9 cellular contexts compared by ENCODE assay signal in genomic region chr2:144449028-144449406, GRCh38.
DNase-seq lines count a peak whose midpoint lies in the region; ATAC-seq and TF ChIP-seq lines count a peak whose summit lies in the region.
"Had no signal": no experiment of that assay in that cellular context is flagged by ENCODE, and none has a peak within 500 bp of the region (broad histone marks: within the 10 kb centered on the region; RNA-seq: fewer than 3 reads in every experiment).

No MANE protein-coding gene starts in this region.

- intact Hi-C loops in aorta (cut with DNase I): loop anchor here (5.0 kb wide), 1 partner anchor 63 kb away; no protein-coding TSS in a partner anchor

- H3K27ac ChIP-seq in layer of hippocampus (ENCODE audit: low read depth, low read length): peak overlapping the region; percentile 77
- H3K27ac ChIP-seq in aorta (ENCODE audit: low read depth in 1 of 2, low read length in 2 of 2): peak overlapping the region; percentile 19 to 87
- H3K27ac ChIP-seq: epithelial cell of prostate had no signal

- peaks cover 0 to 6% of the 10 kb centered on the region in 2 donors for H3K4me1 ChIP-seq in aorta (ENCODE audit: control insufficient read depth in 1 of 2, insufficient read depth in 2 of 2, low read length in 2 of 2)

- no peak for DNase-seq in activated naive CD8-positive, alpha-beta T cell treated with anti-CD3 and anti-CD28 coated beads, Interleukin-2, amount 50 U/mL, for 24 hours
- DNase-seq in activated naive CD8-positive, alpha-beta T cell treated with anti-CD3 and anti-CD28 coated beads for 36 hours: no peak
- no peak for DNase-seq in astrocyte of the cerebellum (ENCODE audit: low read depth)
- peak; percentile 67 to 74 for DNase-seq in aorta
- no peak for DNase-seq in NCI-H82 treated with DMSO at 0.1 percent for 48 hours (lab: John Stamatoyannopoulos, UW; ENCODE audit: unreplicated experiment)
- no peak for DNase-seq in NCI-H524 treated with DMSO at 0.1 percent for 48 hours (lab: John Stamatoyannopoulos, UW)

- peaks cover 14% of the 10 kb centered on the region for H3K36me3 Mint-ChIP-seq in activated naive CD8-positive, alpha-beta T cell treated with anti-CD3 and anti-CD28 coated beads, Interleukin-2, amount 50 U/mL, for 24 hours (ENCODE audit: low read depth)
- H3K36me3 Mint-ChIP-seq in activated naive CD8-positive, alpha-beta T cell treated with anti-CD3 and anti-CD28 coated beads for 36 hours: peaks cover 3% of the 10 kb centered on the region

- H3K4me3 Mint-ChIP-seq in activated naive CD8-positive, alpha-beta T cell treated with anti-CD3 and anti-CD28 coated beads, Interleukin-2, amount 50 U/mL, for 24 hours: peak overlapping the region; percentile 41
- no peak overlapping the region for H3K4me3 Mint-ChIP-seq in activated naive CD8-positive, alpha-beta T cell treated with anti-CD3 and anti-CD28 coated beads for 36 hours

- no peaks in the 10 kb centered on the region for H3K9me3 ChIP-seq in aorta (ENCODE audit: control insufficient read depth, low read length)

- H3K4me3 ChIP-seq in astrocyte of the cerebellum (ENCODE audit: low read depth, low read length) (no peak overlapping the region), aorta (ENCODE audit: low read length in 2 of 2) (peak overlapping the region; percentile 1 to 41)

- H3K27me3 Mint-ChIP-seq in activated naive CD8-positive, alpha-beta T cell treated with anti-CD3 and anti-CD28 coated beads, Interleukin-2, amount 50 U/mL, for 24 hours: no peaks in the 10 kb centered on the region
- peaks cover 14% of the 10 kb centered on the region for H3K27me3 Mint-ChIP-seq in activated naive CD8-positive, alpha-beta T cell treated with anti-CD3 and anti-CD28 coated beads for 36 hours

- TF ChIP-seq CTCF in astrocyte of the cerebellum (IDR thresholded peaks at IDR 0.05; ENCODE audit: low read depth, low read length, missing control alignments): peak; percentile 21

- 2 to 4% methylated on average over 7 of the region's 7 CpGs for WGBS in aorta, 2 donors

- no peaks in the 10 kb centered on the region for H3K9me3 Mint-ChIP-seq in activated naive CD8-positive, alpha-beta T cell treated with anti-CD3 and anti-CD28 coated beads, Interleukin-2, amount 50 U/mL, for 24 hours
- H3K9me3 Mint-ChIP-seq in activated naive CD8-positive, alpha-beta T cell treated with anti-CD3 and anti-CD28 coated beads for 36 hours: no peaks in the 10 kb centered on the region

- no peaks in the 10 kb centered on the region for H3K27me3 ChIP-seq in layer of hippocampus (ENCODE audit: control insufficient read depth, insufficient read depth, low read length)
- H3K27me3 ChIP-seq in aorta (ENCODE audit: control insufficient read depth in 1 of 2, insufficient read depth in 2 of 2, low read length in 1 of 2): no peaks in the 10 kb centered on the region

- H3K27ac Mint-ChIP-seq in activated naive CD8-positive, alpha-beta T cell treated with anti-CD3 and anti-CD28 coated beads, Interleukin-2, amount 50 U/mL, for 24 hours: peak overlapping the region; percentile 64
- no peak overlapping the region for H3K27ac Mint-ChIP-seq in activated naive CD8-positive, alpha-beta T cell treated with anti-CD3 and anti-CD28 coated beads for 36 hours

- in situ Hi-C loops in astrocyte of the cerebellum (cut with HindIII; ENCODE audit: low sequenced_read_pairs): no loop called here

- peaks cover 71% of the 10 kb centered on the region for H3K4me1 Mint-ChIP-seq in activated naive CD8-positive, alpha-beta T cell treated with anti-CD3 and anti-CD28 coated beads, Interleukin-2, amount 50 U/mL, for 24 hours
- H3K4me1 Mint-ChIP-seq in activated naive CD8-positive, alpha-beta T cell treated with anti-CD3 and anti-CD28 coated beads for 36 hours: peaks cover 30% of the 10 kb centered on the region

- H3K36me3 ChIP-seq in aorta (ENCODE audit: control insufficient read depth in 1 of 2, insufficient read depth in 2 of 2, low read length in 1 of 2): no peaks in the 10 kb centered on the region

- ATAC-seq in activated naive CD8-positive, alpha-beta T cell treated with anti-CD3 and anti-CD28 coated beads, Interleukin-2, amount 50 U/mL, for 24 hours: no peak
- ATAC-seq in aorta (ENCODE audit: low FRiP score) (peak; percentile 69), HG03159 (IDR thresholded peaks at IDR 0.05; ENCODE audit: unreplicated experiment) (no peak)

Comparison
In these comparisons a context has a peak if more than half of its experiments do, and no peak if none do; other contexts are left out.
1. DNase-seq: peak in aorta (2 of 2); none in activated naive CD8-positive, alpha-beta T cell treated with anti-CD3 and anti-CD28 coated beads, Interleukin-2, amount 50 U/mL, for 24 hours (single experiment), activated naive CD8-positive, alpha-beta T cell treated with anti-CD3 and anti-CD28 coated beads for 36 hours (single experiment), astrocyte of the cerebellum (single experiment), NCI-H82 treated with DMSO at 0.1 percent for 48 hours (single experiment) and NCI-H524 treated with DMSO at 0.1 percent for 48 hours (single experiment).